Comparison of ENCODE assay signal across 8 cellular contexts in the genomic region with DNA sequence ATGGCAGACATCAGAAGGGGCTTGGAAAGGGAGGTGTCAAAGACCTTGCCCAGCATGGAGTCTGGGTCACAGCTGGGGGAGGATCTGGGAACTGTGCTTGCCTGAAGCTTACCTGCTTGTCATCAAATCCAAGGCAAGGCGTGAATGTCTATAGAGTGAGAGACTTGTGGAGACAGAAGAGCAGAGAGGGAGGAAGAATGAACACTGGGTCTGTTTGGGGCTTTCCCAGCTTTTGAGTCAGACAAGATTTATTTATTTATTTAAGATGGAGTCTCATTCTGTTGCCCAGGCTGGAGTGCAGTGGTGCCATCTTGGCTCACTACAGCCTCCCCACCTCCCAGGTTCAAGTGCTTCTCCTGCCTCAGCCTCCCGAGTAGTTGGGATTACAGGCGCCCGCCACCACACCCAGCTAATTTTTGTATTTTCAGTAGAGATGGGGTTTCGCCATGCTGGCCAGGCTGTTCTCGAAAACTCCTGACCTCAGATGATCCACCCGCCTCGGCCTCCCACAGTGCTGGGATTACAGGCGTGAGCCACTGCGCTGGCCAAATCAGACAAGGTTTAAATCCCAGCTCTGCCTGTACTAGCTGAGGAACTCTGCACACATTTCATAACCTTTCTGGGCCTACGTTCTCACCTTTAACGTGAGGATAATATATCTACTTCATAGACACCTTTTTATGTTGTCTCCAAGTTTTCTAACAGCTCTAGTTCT. TPM values are rescaled to one million over a fixed set of nuclear protein-coding genes. Genes with fewer than 3 reads are reported as not detected.
DNase-seq lines count a peak whose midpoint lies in the region; ATAC-seq and TF ChIP-seq lines count a peak whose summit lies in the region.
"Not testable (repeated sequence)": the region's sequence is repeated elsewhere in the genome, so short reads cannot be mapped to it uniquely, and the experiment has no call there.

No MANE protein-coding gene starts in this region.

- WGBS in heart right ventricle, 2 donors, result 74 to 82% methylated on average over 12 of the region's 12 CpGs
- WGBS in sigmoid colon, 2 donors, result 73 to 84% methylated on average over 12 of the region's 12 CpGs
- WGBS in tibial nerve, 2 donors, result 78 to 80% methylated on average over 12 of the region's 12 CpGs

- TF ChIP-seq EP300 in sigmoid colon (IDR thresholded peaks at IDR 0.05), result not testable (repeated sequence)
- peak in 1 of 2 donors; percentile 43 for TF ChIP-seq EP300 in tibial nerve (IDR thresholded peaks at IDR 0.05)

- not testable (repeated sequence) for H3K27me3 ChIP-seq in Caco-2 (replicated peaks; ENCODE audit: control insufficient read depth, insufficient read depth, low read length); Peyer's patch; heart right ventricle; sigmoid colon; tibial nerve

- peaks cover 14% of the 10 kb centered on the region for H3K4me1 Mint-ChIP-seq in Caco-2 (ENCODE audit: low read depth, unreplicated experiment)
- H3K4me1 Mint-ChIP-seq in activated naive CD4-positive, alpha-beta T cell treated with anti-CD3 and anti-CD28 coated beads, Interleukin-2, amount 50 U/mL, for 24 hours, result peaks cover 14% of the 10 kb centered on the region
- H3K4me1 Mint-ChIP-seq in dendritic cell treated with granulocyte-macrophage colony-stimulating factor and Interleukin-4, amounts not matched to agents 40 ng/mL and 50 ng/mL, for 4 days (ENCODE audit: low read depth), result peaks cover 46% of the 10 kb centered on the region
- not testable (repeated sequence) for H3K4me1 Mint-ChIP-seq in memory B cell

- H3K36me3 ChIP-seq in Caco-2 (ENCODE audit: control insufficient read depth, insufficient read depth, low read length); Peyer's patch: not testable (repeated sequence)
- H3K36me3 ChIP-seq in heart right ventricle (peaks cover 0 to 61% (median 13%) of the 10 kb centered on the region in 9 donors), sigmoid colon (peaks cover 0 to 28% (median 7%) of the 10 kb centered on the region in 4 donors), tibial nerve (peaks cover 0 to 71% (median 0%) of the 10 kb centered on the region in 3 donors)

- H3K4me1 ChIP-seq in Caco-2, result peaks cover 32% of the 10 kb centered on the region
- H3K4me1 ChIP-seq in Peyer's patch, result peaks cover 0 to 13% (median 2%) of the 10 kb centered on the region in 4 donors
- H3K4me1 ChIP-seq in heart right ventricle, result peaks cover 0 to 39% (median 6%) of the 10 kb centered on the region in 9 donors
- peaks cover 0 to 23% (median 12%) of the 10 kb centered on the region in 4 donors for H3K4me1 ChIP-seq in sigmoid colon
- peaks cover 0 to 36% (median 9%) of the 10 kb centered on the region in 4 donors for H3K4me1 ChIP-seq in tibial nerve

- not testable (repeated sequence) for H3K4me3 ChIP-seq in Caco-2 (ENCODE audit: low read depth, low read length); Peyer's patch; heart right ventricle; sigmoid colon
- peak overlapping the region in 1 of 4 donors; percentile 26 for H3K4me3 ChIP-seq in tibial nerve

- peaks cover 76% of the 10 kb centered on the region for H3K36me3 Mint-ChIP-seq in Caco-2 (ENCODE audit: insufficient read depth, unreplicated experiment)
- H3K36me3 Mint-ChIP-seq in activated naive CD4-positive, alpha-beta T cell treated with anti-CD3 and anti-CD28 coated beads, Interleukin-2, amount 50 U/mL, for 24 hours; memory B cell: not testable (repeated sequence)
- peaks cover 55% of the 10 kb centered on the region for H3K36me3 Mint-ChIP-seq in dendritic cell treated with granulocyte-macrophage colony-stimulating factor and Interleukin-4, amounts not matched to agents 40 ng/mL and 50 ng/mL, for 4 days (ENCODE audit: low read depth)

- H3K4me3 Mint-ChIP-seq in Caco-2 (ENCODE audit: unreplicated experiment); activated naive CD4-positive, alpha-beta T cell treated with anti-CD3 and anti-CD28 coated beads, Interleukin-2, amount 50 U/mL, for 24 hours; memory B cell: not testable (repeated sequence)
- peak overlapping the region; percentile 71 for H3K4me3 Mint-ChIP-seq in dendritic cell treated with granulocyte-macrophage colony-stimulating factor and Interleukin-4, amounts not matched to agents 40 ng/mL and 50 ng/mL, for 4 days

- CTCF ChIA-PET in Caco-2 (lab: Charles Lee), result interaction anchor here (0.6 to 0.7 kb wide), 3 partner anchors 9 to 59 kb away, joined by 3 to 6 read pairs (median 3); no protein-coding TSS in a partner anchor

- H3K27ac ChIP-seq in Peyer's patch (peak overlapping the region; percentile 30 to 79 (median 61)), heart right ventricle (peak overlapping the region in 8 of 10 donors; percentile 23 to 70 (median 56)), sigmoid colon (peak overlapping the region; percentile 34 to 53 (median 36)), tibial nerve (peak overlapping the region in 3 of 4 donors; percentile 48 to 92 (median 79))

- not testable (repeated sequence) for TF ChIP-seq CTCF in Caco-2 (IDR thresholded peaks at IDR 0.05; ENCODE audit: insufficient read depth in 1 of 2, low read depth in 1 of 2, low read length in 1 of 2, severe bottlenecking in 1 of 2, unreplicated experiment in 1 of 2); Peyer's patch (IDR thresholded peaks at IDR 0.05); heart right ventricle (IDR thresholded peaks at IDR 0.05); sigmoid colon (IDR thresholded peaks at IDR 0.05); tibial nerve (IDR thresholded peaks at IDR 0.05)

- POLR2A ChIA-PET in Caco-2 (lab: Charles Lee), result interaction anchor here (0.6 to 0.8 kb wide), 2 partner anchors 17 to 56 kb away, joined by 3 read pairs; no protein-coding TSS in a partner anchor

- not testable (repeated sequence) for BruUV-seq in Caco-2 (replicated peaks; lab: Mats Ljungman, UMichigan)

- DNase-seq in Caco-2; Peyer's patch; heart right ventricle; memory B cell (ENCODE audit: low spot score in 2 of 2); sigmoid colon: not testable (repeated sequence)
- peak in 1 of 2 donors; percentile 52 for DNase-seq in tibial nerve (ENCODE audit: low spot score in 2 of 2)

- peak in 5 of 8 donors; percentile 22 to 47 (median 41) for ATAC-seq in heart right ventricle
- peak; percentile 22 for ATAC-seq in memory B cell (ENCODE audit: low read depth)

- peak overlapping the region; percentile 78 for H3K27ac Mint-ChIP-seq in Caco-2 (ENCODE audit: unreplicated experiment)
- H3K27ac Mint-ChIP-seq in activated naive CD4-positive, alpha-beta T cell treated with anti-CD3 and anti-CD28 coated beads, Interleukin-2, amount 50 U/mL, for 24 hours, result peak overlapping the region; percentile 63
- peak overlapping the region; percentile 79 for H3K27ac Mint-ChIP-seq in dendritic cell treated with granulocyte-macrophage colony-stimulating factor and Interleukin-4, amounts not matched to agents 40 ng/mL and 50 ng/mL, for 4 days
- peak overlapping the region; percentile 74 for H3K27ac Mint-ChIP-seq in memory B cell

- intact Hi-C loops in Caco-2 (cut with micrococcal nuclease; ENCODE audit: unreplicated experiment); dendritic cell treated with granulocyte-macrophage colony-stimulating factor and Interleukin-4, amounts not matched to agents 40 ng/mL and 50 ng/mL, for 4 days (cut with micrococcal nuclease); heart right ventricle (cut with DNase I); sigmoid colon (cut with DNase I): not testable (repeated sequence)

- H3K9me3 Mint-ChIP-seq in Caco-2 (ENCODE audit: unreplicated experiment); activated naive CD4-positive, alpha-beta T cell treated with anti-CD3 and anti-CD28 coated beads, Interleukin-2, amount 50 U/mL, for 24 hours; dendritic cell treated with granulocyte-macrophage colony-stimulating factor and Interleukin-4, amounts not matched to agents 40 ng/mL and 50 ng/mL, for 4 days; memory B cell: not testable (repeated sequence)

- H3K9me3 ChIP-seq in Caco-2, Peyer's patch, heart right ventricle, sigmoid colon, tibial nerve: not testable (repeated sequence)

- H3K27me3 Mint-ChIP-seq in Caco-2 (ENCODE audit: insufficient read depth, unreplicated experiment); activated naive CD4-positive, alpha-beta T cell treated with anti-CD3 and anti-CD28 coated beads, Interleukin-2, amount 50 U/mL, for 24 hours; dendritic cell treated with granulocyte-macrophage colony-stimulating factor and Interleukin-4, amounts not matched to agents 40 ng/mL and 50 ng/mL, for 4 days; memory B cell: not testable (repeated sequence)

- not testable (repeated sequence) for TF ChIP-seq POLR2A in Peyer's patch (IDR thresholded peaks at IDR 0.05); sigmoid colon (IDR thresholded peaks at IDR 0.05); tibial nerve (IDR thresholded peaks at IDR 0.05)

RNA-seq across cellular contexts. Expression of a gene that starts 11.3 kb away (rescaled TPM):
- total RNA-seq in Caco-2 (2022) (36.3 and 38.4 TPM in 2 replicates), Peyer's patch (100 to 1,000 TPM in 1 of 4 donors, 10 to 100 TPM in 3; 28.7 to 306 (median 81.6) TPM), heart right ventricle (100 to 1,000 TPM in 4 of 10 donors, 10 to 100 TPM in 6; 26.2 to 185 (median 89.1) TPM), sigmoid colon (100 to 1,000 TPM; 275 to 539 (median 352) TPM), tibial nerve (1,000 to 10,000 TPM in 1 of 4 donors, 100 to 1,000 TPM in 3; 720 to 2,221 (median 908) TPM)
- polyA plus RNA-seq in heart right ventricle (100 to 1,000 TPM; 181 to 247 TPM), sigmoid colon (100 to 1,000 TPM in 2 of 3 donors, 10 to 100 TPM in 1; 77.7 to 124 (median 112) TPM)

RNA-seq across cellular contexts. Expression of a gene that starts 30.5 kb away (rescaled TPM):
- 59.9 and 63.8 TPM in 2 replicates for total RNA-seq in Caco-2 (2022)
- total RNA-seq in Peyer's patch, result 1 to 10 TPM; 4.0 to 9.6 (median 5.6) TPM
- 1 to 10 TPM in 3 of 10 donors, under 1 TPM in 5, not detected in 2; 0.18 to 1.3 (median 0.41) TPM for total RNA-seq in heart right ventricle
- polyA plus RNA-seq in heart right ventricle, result 1 to 10 TPM; 2.0 to 2.8 TPM
- total RNA-seq in sigmoid colon, result 1 to 10 TPM; 2.9 to 7.2 (median 4.1) TPM
- 10 to 100 TPM in 1 of 3 donors, 1 to 10 TPM in 1, under 1 TPM in 1; 0.69 to 12.9 (median 1.2) TPM for polyA plus RNA-seq in sigmoid colon
- total RNA-seq in tibial nerve, result 10 to 100 TPM in 2 of 4 donors, 1 to 10 TPM in 2; 6.1 to 21.3 (median 11.4) TPM

RNA-seq across cellular contexts. Expression of a gene that starts 48.7 kb away (rescaled TPM):
- total RNA-seq in Caco-2 (2022) (24.8 and 26.6 TPM in 2 replicates), Peyer's patch (10 to 100 TPM; 37.1 to 83.3 (median 59.2) TPM), heart right ventricle (10 to 100 TPM in 4 of 10 donors, 1 to 10 TPM in 6; 7.7 to 16.9 (median 9.2) TPM), sigmoid colon (10 to 100 TPM; 21.8 to 49.3 (median 28.2) TPM), tibial nerve (100 to 1,000 TPM in 2 of 4 donors, 10 to 100 TPM in 2; 54.4 to 111 (median 92.0) TPM)
- polyA plus RNA-seq in heart right ventricle (10 to 100 TPM in 1 of 2 donors, 1 to 10 TPM in 1; 8.5 to 14.9 TPM), sigmoid colon (10 to 100 TPM in 1 of 3 donors, 1 to 10 TPM in 2; 6.6 to 29.3 (median 7.4) TPM)

RNA-seq across cellular contexts. Expression of a gene that starts 56.5 kb away (rescaled TPM):
- 26.2 and 32.1 TPM in 2 replicates for total RNA-seq in Caco-2 (2022)
- total RNA-seq in Peyer's patch, result 10 to 100 TPM; 31.2 to 42.1 (median 39.8) TPM
- total RNA-seq in heart right ventricle, result 10 to 100 TPM in 4 of 10 donors, 1 to 10 TPM in 6; 7.2 to 13.5 (median 9.3) TPM
- 1 to 10 TPM; 4.6 to 6.9 TPM for polyA plus RNA-seq in heart right ventricle
- 10 to 100 TPM; 14.3 to 19.1 (median 17.1) TPM for total RNA-seq in sigmoid colon
- 1 to 10 TPM; 2.4 to 8.8 (median 2.5) TPM for polyA plus RNA-seq in sigmoid colon
- 10 to 100 TPM; 15.1 to 19.9 (median 17.5) TPM for total RNA-seq in tibial nerve

RNA-seq across cellular contexts. Expression of a gene that starts 56.6 kb away (rescaled TPM):
- total RNA-seq in Caco-2 (2022) (147 and 167 TPM in 2 replicates), Peyer's patch (10 to 100 TPM; 17.2 to 32.2 (median 26.0) TPM), heart right ventricle (10 to 100 TPM; 51.1 to 96.6 (median 75.4) TPM), sigmoid colon (10 to 100 TPM; 27.8 to 46.8 (median 31.1) TPM), tibial nerve (10 to 100 TPM; 18.0 to 31.0 (median 26.7) TPM)
- polyA plus RNA-seq in heart right ventricle (10 to 100 TPM in 1 of 2 donors, 1 to 10 TPM in 1; 7.2 to 32.3 TPM), sigmoid colon (10 to 100 TPM; 16.2 to 35.2 (median 27.6) TPM)
